Comparison of ENCODE assay signal across 8 cellular contexts in the genomic region with DNA sequence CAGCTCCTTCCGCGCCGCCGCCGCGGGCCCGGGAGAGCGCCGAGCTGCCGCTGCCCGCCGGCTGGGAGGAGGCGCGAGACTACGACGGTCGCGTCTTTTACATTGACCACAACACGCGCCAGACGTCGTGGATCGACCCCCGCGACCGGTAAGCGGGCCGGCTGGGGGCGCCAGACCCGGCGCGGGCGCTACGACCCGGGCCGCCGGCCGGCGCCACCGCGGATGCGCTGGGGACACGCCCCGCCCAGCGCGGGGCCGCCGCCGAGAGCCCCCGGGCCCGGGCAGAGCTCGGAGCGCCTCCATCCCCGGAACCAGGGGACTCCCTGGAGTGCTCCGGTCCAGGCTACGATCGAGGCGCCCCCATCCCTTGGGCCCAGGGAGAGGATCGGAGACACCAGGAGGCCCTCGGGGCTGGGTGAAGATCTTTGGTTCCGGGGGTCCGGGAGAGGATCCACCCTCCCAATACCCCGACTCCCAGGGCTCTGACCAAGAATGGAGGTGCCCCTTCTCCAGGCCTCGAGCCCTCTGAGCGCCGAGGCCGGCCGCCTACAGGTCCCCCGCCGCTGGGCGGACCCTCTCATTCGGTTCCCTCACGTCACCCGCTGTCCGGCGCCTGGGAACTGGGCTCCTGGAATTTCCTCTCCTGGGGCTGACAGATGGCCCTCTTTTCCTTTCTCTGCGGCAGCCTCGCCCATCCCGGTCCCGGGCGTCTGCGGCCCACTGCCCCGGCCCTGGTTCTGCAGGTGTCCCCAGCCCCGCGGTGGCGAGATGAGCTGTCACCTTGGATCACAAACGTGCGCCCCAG. TPM values are rescaled to one million over a fixed set of nuclear protein-coding genes. Genes with fewer than 3 reads are reported as not detected.
DNase-seq lines count a peak whose midpoint lies in the region; ATAC-seq and TF ChIP-seq lines count a peak whose summit lies in the region.

No MANE protein-coding gene starts in this region.

- H3K79me2 ChIP-seq in SK-N-SH (ENCODE audit: insufficient read depth) = peaks cover 40% of the 10 kb centered on the region

- H3K27ac Mint-ChIP-seq in CD4-positive, alpha-beta T cell = peak overlapping the region; percentile 64
- H3K27ac Mint-ChIP-seq in naive B cell = peak overlapping the region in 3 of 6 donors; percentile 11 to 92 (median 74)

- TF ChIP-seq RAD21 in SK-N-SH (IDR thresholded peaks at IDR 0.05; ENCODE audit: low read length) = no peak

- H3K4me3 Mint-ChIP-seq in CD4-positive, alpha-beta T cell = peak overlapping the region; percentile 90
- peak overlapping the region; percentile 67 to 91 (median 87) for H3K4me3 Mint-ChIP-seq in naive B cell

- peaks cover 30% of the 10 kb centered on the region for H3K4me1 Mint-ChIP-seq in CD4-positive, alpha-beta T cell (ENCODE audit: low read depth)
- H3K4me1 Mint-ChIP-seq in naive B cell = peaks cover 25 to 59% (median 26%) of the 10 kb centered on the region in 3 donors

- CTCF ChIA-PET in CD4-positive, alpha-beta T cell (lab: Charles Lee) = no interaction called here
- CTCF ChIA-PET in SK-N-SH (lab: Yijun Ruan, JAX) = interaction anchor here (0.7 to 1.1 kb wide), 3 partner anchors 102 to 104 kb away, joined by 3 to 4 read pairs (median 3); no protein-coding TSS in a partner anchor

- H3K9me3 ChIP-seq in CD4-positive, alpha-beta T cell (ENCODE audit: control insufficient read depth, low read length) = no peaks in the 10 kb centered on the region
- H3K9me3 ChIP-seq in SK-N-SH = no peaks in the 10 kb centered on the region

- 25% methylated on average over 18 of the region's 88 CpGs for WGBS in SK-N-SH (ENCODE audit: low lambda C conversion rate)

- H3K27me3 ChIP-seq in CD4-positive, alpha-beta T cell (ENCODE audit: control insufficient read depth, insufficient read depth, low read length) = no peaks in the 10 kb centered on the region
- H3K27me3 ChIP-seq in SK-N-SH (ENCODE audit: insufficient read depth) = no peaks in the 10 kb centered on the region

- H3K9ac ChIP-seq in SK-N-SH = peak overlapping the region; percentile 53; the same call in 1 of the 2 replicates

- peak in 1 of 10 experiments; percentile 1 for DNase-seq in CD4-positive, alpha-beta T cell
- peak; percentile 73 for DNase-seq in SK-N-SH
- no peak for DNase-seq in epithelial cell of esophagus (ENCODE audit: low read depth)
- DNase-seq in naive B cell = peak; percentile 35
- no peak for DNase-seq in epidermal melanocyte (ENCODE audit: insufficient read length, low spot score)
- no peak for DNase-seq in hepatic stellate cell (ENCODE audit: low spot score)
- DNase-seq in COR-L47 (lab: John Stamatoyannopoulos, UW) = no peak

- H2AFZ ChIP-seq in SK-N-SH (ENCODE audit: low read depth) = no peak overlapping the region

- no peaks in the 10 kb centered on the region for H3K36me3 ChIP-seq in SK-N-SH (replicated peaks in 1 of 2; ENCODE audit: control insufficient read depth in 1 of 2, insufficient read depth in 2 of 2, low read length in 1 of 2)

- H3K9me3 Mint-ChIP-seq in CD4-positive, alpha-beta T cell = no peaks in the 10 kb centered on the region
- H3K9me3 Mint-ChIP-seq in naive B cell = no peaks in the 10 kb centered on the region

- no peaks in the 10 kb centered on the region; a peak in 2 of 4 replicates for H3K4me1 ChIP-seq in SK-N-SH (ENCODE audit: control insufficient read depth in 1 of 2, insufficient read depth in 2 of 2, low read depth in 1 of 2, low read length in 1 of 2)

- peak overlapping the region; percentile 81 for H3K4me2 ChIP-seq in SK-N-SH

- POLR2A ChIA-PET in CD4-positive, alpha-beta T cell (lab: Charles Lee) = interaction anchor here (1.0 to 2.1 kb wide), 2 partner anchors 79 to 96 kb away, joined by 3 to 5 read pairs; no protein-coding TSS in a partner anchor
- POLR2A ChIA-PET in SK-N-SH (lab: Yijun Ruan, JAX) = no interaction called here

- no peaks in the 10 kb centered on the region for H3K27me3 Mint-ChIP-seq in CD4-positive, alpha-beta T cell
- no peaks in the 10 kb centered on the region for H3K27me3 Mint-ChIP-seq in naive B cell

- intact Hi-C loops in CD4-positive, alpha-beta T cell (cut with DNase I, micrococcal nuclease) = loop anchor here in 1 of 2 experiments (2.0 to 10.0 kb wide), 4 partner anchors 19 to 1739 kb away; a partner anchor contains a TSS

- peaks cover 8% of the 10 kb centered on the region for H3F3A ChIP-seq in SK-N-SH (replicated peaks; ENCODE audit: insufficient read depth)

- no peaks in the 10 kb centered on the region for H3K9me2 ChIP-seq in SK-N-SH

- no peak for ATAC-seq in CD4-positive, alpha-beta T cell (ENCODE audit: poor library complexity)
- ATAC-seq in GM21423 (IDR thresholded peaks at IDR 0.05; ENCODE audit: unreplicated experiment) (peak; percentile 8), naive B cell (ENCODE audit: low read depth in 2 of 2) (peak; percentile 25 to 27)

- H4K20me1 ChIP-seq in SK-N-SH (ENCODE audit: insufficient read depth) = no peaks in the 10 kb centered on the region

- TF ChIP-seq EP300 in SK-N-SH (IDR thresholded peaks at IDR 0.05; ENCODE audit: borderline replicate concordance in 1 of 2, low read depth in 1 of 2, low read length in 1 of 2) = no peak

- no peak overlapping the region for H3K27ac ChIP-seq in CD4-positive, alpha-beta T cell (ENCODE audit: low read depth, low read length)
- peak overlapping the region in 1 of 2 experiments; percentile 64; a peak in 2 of 4 replicates for H3K27ac ChIP-seq in SK-N-SH (ENCODE audit: low read depth in 2 of 2, low read length in 1 of 2)

- H3K4me3 ChIP-seq in SK-N-SH (ENCODE audit: low read depth in 2 of 2, low read length in 1 of 2) (peak overlapping the region; percentile 59 to 60), epithelial cell of esophagus (ENCODE audit: low read length) (peak overlapping the region; percentile 51)

- H3K36me3 Mint-ChIP-seq in CD4-positive, alpha-beta T cell (ENCODE audit: low read depth) = no peaks in the 10 kb centered on the region
- H3K36me3 Mint-ChIP-seq in naive B cell = no peaks in the 10 kb centered on the region

- no peak for TF ChIP-seq CTCF in CD4-positive, alpha-beta T cell (IDR thresholded peaks at IDR 0.05)
- TF ChIP-seq CTCF in SK-N-SH (IDR thresholded peaks at IDR 0.05) (no peak), epithelial cell of esophagus (IDR thresholded peaks at IDR 0.05; ENCODE audit: insufficient read depth, low read depth, low read length, missing control alignments) (no peak)

TF ChIP-seq in SK-N-SH, 30 proteins besides CTCF, POLR2A, EP300 and RAD21 (continues in another document):
- TF ChIP-seq, protein P1, sequence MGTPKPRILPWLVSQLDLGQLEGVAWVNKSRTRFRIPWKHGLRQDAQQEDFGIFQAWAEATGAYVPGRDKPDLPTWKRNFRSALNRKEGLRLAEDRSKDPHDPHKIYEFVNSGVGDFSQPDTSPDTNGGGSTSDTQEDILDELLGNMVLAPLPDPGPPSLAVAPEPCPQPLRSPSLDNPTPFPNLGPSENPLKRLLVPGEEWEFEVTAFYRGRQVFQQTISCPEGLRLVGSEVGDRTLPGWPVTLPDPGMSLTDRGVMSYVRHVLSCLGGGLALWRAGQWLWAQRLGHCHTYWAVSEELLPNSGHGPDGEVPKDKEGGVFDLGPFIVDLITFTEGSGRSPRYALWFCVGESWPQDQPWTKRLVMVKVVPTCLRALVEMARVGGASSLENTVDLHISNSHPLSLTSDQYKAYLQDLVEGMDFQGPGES (IDR thresholded peaks at IDR 0.05; ENCODE audit: low read depth, low read length) = no peak
- TF ChIP-seq, protein P2, sequence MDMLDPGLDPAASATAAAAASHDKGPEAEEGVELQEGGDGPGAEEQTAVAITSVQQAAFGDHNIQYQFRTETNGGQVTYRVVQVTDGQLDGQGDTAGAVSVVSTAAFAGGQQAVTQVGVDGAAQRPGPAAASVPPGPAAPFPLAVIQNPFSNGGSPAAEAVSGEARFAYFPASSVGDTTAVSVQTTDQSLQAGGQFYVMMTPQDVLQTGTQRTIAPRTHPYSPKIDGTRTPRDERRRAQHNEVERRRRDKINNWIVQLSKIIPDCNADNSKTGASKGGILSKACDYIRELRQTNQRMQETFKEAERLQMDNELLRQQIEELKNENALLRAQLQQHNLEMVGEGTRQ (IDR thresholded peaks at IDR 0.05; ENCODE audit: borderline replicate concordance, low read depth, low read length) = no peak
- no peak for TF ChIP-seq POLR2AphosphoS5 (IDR thresholded peaks at IDR 0.05; ENCODE audit: low read depth, low read length)
- TF ChIP-seq, protein P3, sequence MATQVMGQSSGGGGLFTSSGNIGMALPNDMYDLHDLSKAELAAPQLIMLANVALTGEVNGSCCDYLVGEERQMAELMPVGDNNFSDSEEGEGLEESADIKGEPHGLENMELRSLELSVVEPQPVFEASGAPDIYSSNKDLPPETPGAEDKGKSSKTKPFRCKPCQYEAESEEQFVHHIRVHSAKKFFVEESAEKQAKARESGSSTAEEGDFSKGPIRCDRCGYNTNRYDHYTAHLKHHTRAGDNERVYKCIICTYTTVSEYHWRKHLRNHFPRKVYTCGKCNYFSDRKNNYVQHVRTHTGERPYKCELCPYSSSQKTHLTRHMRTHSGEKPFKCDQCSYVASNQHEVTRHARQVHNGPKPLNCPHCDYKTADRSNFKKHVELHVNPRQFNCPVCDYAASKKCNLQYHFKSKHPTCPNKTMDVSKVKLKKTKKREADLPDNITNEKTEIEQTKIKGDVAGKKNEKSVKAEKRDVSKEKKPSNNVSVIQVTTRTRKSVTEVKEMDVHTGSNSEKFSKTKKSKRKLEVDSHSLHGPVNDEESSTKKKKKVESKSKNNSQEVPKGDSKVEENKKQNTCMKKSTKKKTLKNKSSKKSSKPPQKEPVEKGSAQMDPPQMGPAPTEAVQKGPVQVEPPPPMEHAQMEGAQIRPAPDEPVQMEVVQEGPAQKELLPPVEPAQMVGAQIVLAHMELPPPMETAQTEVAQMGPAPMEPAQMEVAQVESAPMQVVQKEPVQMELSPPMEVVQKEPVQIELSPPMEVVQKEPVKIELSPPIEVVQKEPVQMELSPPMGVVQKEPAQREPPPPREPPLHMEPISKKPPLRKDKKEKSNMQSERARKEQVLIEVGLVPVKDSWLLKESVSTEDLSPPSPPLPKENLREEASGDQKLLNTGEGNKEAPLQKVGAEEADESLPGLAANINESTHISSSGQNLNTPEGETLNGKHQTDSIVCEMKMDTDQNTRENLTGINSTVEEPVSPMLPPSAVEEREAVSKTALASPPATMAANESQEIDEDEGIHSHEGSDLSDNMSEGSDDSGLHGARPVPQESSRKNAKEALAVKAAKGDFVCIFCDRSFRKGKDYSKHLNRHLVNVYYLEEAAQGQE (IDR thresholded peaks at IDR 0.05; ENCODE audit: low read depth, low read length) = no peak
- no peak for TF ChIP-seq TAF1 (IDR thresholded peaks at IDR 0.05; ENCODE audit: borderline replicate concordance, low read depth, low read length)
- TF ChIP-seq RCOR1 (IDR thresholded peaks at IDR 0.05; ENCODE audit: low read length) = no peak
- no peak for TF ChIP-seq TEAD4 (IDR thresholded peaks at IDR 0.05; ENCODE audit: borderline replicate concordance, insufficient read depth)
- TF ChIP-seq RFX5 (IDR thresholded peaks at IDR 0.05; ENCODE audit: low read length) = no peak
- no peak for TF ChIP-seq FOSL2 (IDR thresholded peaks at IDR 0.05; ENCODE audit: borderline replicate concordance, low read depth)

RNA-seq across cellular contexts. Expression of a gene that starts 48.8 kb away (rescaled TPM):
- not detected for total RNA-seq in CD4-positive, alpha-beta T cell
- polyA plus RNA-seq in SK-N-SH (2012; rRNA removed) (not detected in 2 replicates), naive B cell (ENCODE audit: low read depth in 6 of 6) (not detected)
- not detected in 2 replicates for polyA plus RNA-seq in SK-N-SH (2012; cell fraction: cytosol; rRNA removed)
- polyA plus RNA-seq in SK-N-SH (2012; cell fraction: nucleus; rRNA removed) = not detected in 2 replicates

Comparison
In these comparisons a context has a peak if more than half of its experiments do, and no peak if none do; other contexts are left out.
1. DNase-seq: peak in SK-N-SH (single experiment) and naive B cell (single experiment); none in epithelial cell of esophagus (single experiment), epidermal melanocyte (single experiment), hepatic stellate cell (single experiment) and COR-L47 (single experiment).